Comparison of ENCODE assay signal across 8 cellular contexts in the genomic region with DNA sequence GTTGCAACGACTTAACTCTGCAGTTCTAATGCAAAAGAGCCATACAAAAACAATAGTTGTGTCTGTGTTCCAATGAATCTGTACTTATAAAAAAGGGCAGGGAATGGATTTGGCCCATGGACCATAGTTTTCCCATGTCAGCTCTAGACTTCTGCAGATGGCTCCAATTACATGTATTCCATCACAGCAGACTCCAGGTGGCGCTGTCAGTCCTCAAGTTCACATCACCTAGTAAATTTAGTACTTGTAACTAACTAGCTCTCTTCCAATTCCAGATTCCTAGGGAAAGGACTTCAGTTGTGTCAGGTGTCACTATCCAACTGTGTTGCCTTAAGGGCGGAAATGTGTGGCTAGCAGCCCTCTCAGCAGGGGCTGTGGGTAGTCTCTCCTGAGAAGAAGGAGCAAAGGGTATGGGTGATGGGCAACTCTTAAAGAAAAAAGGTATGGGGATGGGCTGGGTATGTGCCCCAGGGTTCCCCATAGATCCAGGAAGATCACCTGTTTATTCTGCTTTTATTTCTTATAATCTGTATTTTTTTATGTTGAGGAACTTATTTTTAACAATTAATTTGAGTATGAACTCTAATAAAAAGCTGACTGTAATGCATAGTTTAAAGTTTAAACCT. TPM values are rescaled to one million over a fixed set of nuclear protein-coding genes. Genes with fewer than 3 reads are reported as not detected.
A peak's percentile ranks its signal among the peaks of the same experiment; 100 is the strongest.
DNase-seq lines count a peak whose midpoint lies in the region; ATAC-seq and TF ChIP-seq lines count a peak whose summit lies in the region.

No MANE protein-coding gene starts in this region.

- H3K9ac ChIP-seq in KMS-11 = no peak overlapping the region

- CTCF ChIA-PET in activated naive CD4-positive, alpha-beta T cell treated with anti-CD3 and anti-CD28 coated beads for 36 hours (lab: Charles Lee) = interaction anchor here (0.7 to 3.2 kb wide), 32 partner anchors 9 to 528 kb away, joined by 3 to 28 read pairs (median 4); no protein-coding TSS in a partner anchor

- no peaks in the 10 kb centered on the region for H3K27me3 ChIP-seq in KMS-11 (ENCODE audit: insufficient read depth, low read depth)
- no peaks in the 10 kb centered on the region for H3K27me3 ChIP-seq in prostate gland (replicated peaks; ENCODE audit: insufficient read depth)
- no peaks in the 10 kb centered on the region for H3K27me3 ChIP-seq in aorta (ENCODE audit: control insufficient read depth in 1 of 2, insufficient read depth in 2 of 2, low read length in 1 of 2)

- H3K4me3 ChIP-seq in KMS-11 (IDR thresholded peaks at IDR 0.05; ENCODE audit: insufficient read depth, low read depth, low read length) (no peak overlapping the region), prostate gland (no peak overlapping the region), aorta (ENCODE audit: low read length in 2 of 2) (no peak overlapping the region), coronary artery (no peak overlapping the region)

- H3K4me1 Mint-ChIP-seq in activated naive CD4-positive, alpha-beta T cell treated with anti-CD3 and anti-CD28 coated beads for 36 hours (ENCODE audit: low read depth) = peaks cover 5% of the 10 kb centered on the region
- H3K4me1 Mint-ChIP-seq in glutamatergic neuron (ENCODE audit: low read depth, unreplicated experiment) = no peaks in the 10 kb centered on the region

- H3K9me3 Mint-ChIP-seq in activated naive CD4-positive, alpha-beta T cell treated with anti-CD3 and anti-CD28 coated beads for 36 hours = no peaks in the 10 kb centered on the region
- no peaks in the 10 kb centered on the region for H3K9me3 Mint-ChIP-seq in glutamatergic neuron (ENCODE audit: unreplicated experiment)

- TF ChIP-seq POLR2A in prostate gland (IDR thresholded peaks at IDR 0.05) = no peak

- no peaks in the 10 kb centered on the region for H3K27me3 Mint-ChIP-seq in activated naive CD4-positive, alpha-beta T cell treated with anti-CD3 and anti-CD28 coated beads for 36 hours (ENCODE audit: low read depth)
- H3K27me3 Mint-ChIP-seq in glutamatergic neuron (ENCODE audit: unreplicated experiment) = no peaks in the 10 kb centered on the region

- H3K4me1 ChIP-seq in KMS-11 (ENCODE audit: low read depth, poor library complexity, severe bottlenecking) = peaks cover 15% of the 10 kb centered on the region
- no peaks in the 10 kb centered on the region for H3K4me1 ChIP-seq in prostate gland (replicated peaks)
- no peaks in the 10 kb centered on the region for H3K4me1 ChIP-seq in aorta (ENCODE audit: control insufficient read depth in 1 of 2, insufficient read depth in 2 of 2, low read length in 2 of 2)

- no peaks in the 10 kb centered on the region for H3K79me2 ChIP-seq in KMS-11 (ENCODE audit: insufficient read depth, low read depth)

- peaks cover 13% of the 10 kb centered on the region for H3K36me3 Mint-ChIP-seq in activated naive CD4-positive, alpha-beta T cell treated with anti-CD3 and anti-CD28 coated beads for 36 hours (ENCODE audit: low read depth)
- no peaks in the 10 kb centered on the region for H3K36me3 Mint-ChIP-seq in glutamatergic neuron (ENCODE audit: unreplicated experiment)

- H3K4me3 Mint-ChIP-seq in activated naive CD4-positive, alpha-beta T cell treated with anti-CD3 and anti-CD28 coated beads for 36 hours = no peak overlapping the region
- H3K4me3 Mint-ChIP-seq in glutamatergic neuron (ENCODE audit: unreplicated experiment) = no peak overlapping the region

- no peak overlapping the region for H3K27ac ChIP-seq in KMS-11
- peak overlapping the region in 1 of 2 donors; percentile 17 for H3K27ac ChIP-seq in prostate gland
- no peak overlapping the region for H3K27ac ChIP-seq in aorta (ENCODE audit: low read depth in 1 of 2, low read length in 2 of 2)
- no peak overlapping the region for H3K27ac ChIP-seq in coronary artery

- DNase-seq in DMS 273 treated with DMSO at 0.1 percent for 48 hours (lab: John Stamatoyannopoulos, UW) (peak; percentile 19), SK-N-DZ (ENCODE audit: low spot score) (peak; percentile 49), glutamatergic neuron (peak; percentile 77), prostate gland (ENCODE audit: low spot score) (peak; percentile 67), aorta (peak; percentile 75 to 83), coronary artery (ENCODE audit: low spot score) (no peak)
- DNase-seq in activated naive CD4-positive, alpha-beta T cell treated with anti-CD3 and anti-CD28 coated beads for 36 hours = peak; percentile 86

- no peak overlapping the region for H3K4me2 ChIP-seq in KMS-11

- H4K20me1 ChIP-seq in KMS-11 (ENCODE audit: insufficient read depth) = no peaks in the 10 kb centered on the region

- peak; percentile 97 for TF ChIP-seq CTCF in KMS-11 (conservative IDR thresholded peaks at IDR 0.05; ENCODE audit: low read depth, low read length)
- peak; percentile 89 for TF ChIP-seq CTCF in glutamatergic neuron (IDR thresholded peaks at IDR 0.05; ENCODE audit: partially characterized antibody, unreplicated experiment)
- peak in 3 of 4 experiments; percentile 62 to 79 (median 62) for TF ChIP-seq CTCF in prostate gland (IDR thresholded peaks at IDR 0.05)
- no peak for TF ChIP-seq CTCF in coronary artery (IDR thresholded peaks at IDR 0.05)

- H2AFZ ChIP-seq in KMS-11 (ENCODE audit: low read depth) = no peak overlapping the region

- no peak for ATAC-seq in aorta (ENCODE audit: low FRiP score)

- H3K9me3 ChIP-seq in prostate gland (no peaks in the 10 kb centered on the region), aorta (ENCODE audit: control insufficient read depth, low read length) (no peaks in the 10 kb centered on the region)

- WGBS in prostate gland = 37% methylated on average over 3 of the region's 3 CpGs
- WGBS in aorta, 2 donors = 35 to 38% methylated on average over 3 of the region's 3 CpGs

- no peaks in the 10 kb centered on the region for H3K36me3 ChIP-seq in KMS-11 (ENCODE audit: insufficient read depth)
- no peaks in the 10 kb centered on the region for H3K36me3 ChIP-seq in prostate gland
- peaks cover 0 to 5% of the 10 kb centered on the region in 2 donors for H3K36me3 ChIP-seq in aorta (ENCODE audit: control insufficient read depth in 1 of 2, insufficient read depth in 2 of 2, low read length in 1 of 2)

- intact Hi-C loops in activated naive CD4-positive, alpha-beta T cell treated with anti-CD3 and anti-CD28 coated beads for 36 hours (cut with micrococcal nuclease) = loop anchor here (1.0 to 5.0 kb wide), 5 partner anchors 49 to 520 kb away; a partner anchor contains a TSS
- intact Hi-C loops in prostate gland (cut with DNase I) = no loop called here
- intact Hi-C loops in aorta (cut with DNase I) = loop anchor here in 1 of 2 donors (10.0 kb wide), 1 partner anchor 553 kb away; no protein-coding TSS in a partner anchor

- H3K27ac Mint-ChIP-seq in activated naive CD4-positive, alpha-beta T cell treated with anti-CD3 and anti-CD28 coated beads for 36 hours = no peak overlapping the region
- no peak overlapping the region for H3K27ac Mint-ChIP-seq in glutamatergic neuron (ENCODE audit: unreplicated experiment)

RNA-seq across cellular contexts. Expression of a gene that starts 36.2 kb away (rescaled TPM):
- polyA plus RNA-seq in SK-N-DZ (2014; cell fraction: cytosol; rRNA removed) = 24.3 and 26.2 TPM in 2 replicates
- polyA plus RNA-seq in SK-N-DZ (2014; cell fraction: nucleus; rRNA removed) = 47.1 and 51.8 TPM in 2 replicates
- total RNA-seq in activated naive CD4-positive, alpha-beta T cell treated with anti-CD3 and anti-CD28 coated beads for 36 hours = 10 to 100 TPM; 16.3 to 17.4 TPM
- total RNA-seq in glutamatergic neuron (ENCODE audit: unreplicated experiment) = 17.7 TPM
- 10 to 100 TPM; 26.7 to 63.8 TPM for total RNA-seq in prostate gland
- total RNA-seq in aorta = 10 to 100 TPM; 16.5 to 26.6 TPM
- polyA plus RNA-seq in aorta = 10 to 100 TPM in 1 of 2 donors, 1 to 10 TPM in 1; 5.8 to 61.4 TPM

RNA-seq across cellular contexts. Expression of a gene that starts 36.2 kb away (rescaled TPM):
- not detected in 2 replicates for polyA plus RNA-seq in SK-N-DZ (2014; cell fraction: cytosol; rRNA removed)
- not detected in 2 replicates for polyA plus RNA-seq in SK-N-DZ (2014; cell fraction: nucleus; rRNA removed)
- total RNA-seq in activated naive CD4-positive, alpha-beta T cell treated with anti-CD3 and anti-CD28 coated beads for 36 hours = under 1 TPM; 0.19 to 0.27 TPM
- total RNA-seq in glutamatergic neuron (ENCODE audit: unreplicated experiment) = not detected
- under 1 TPM in 1 of 2 donors, not detected in 1; 0.51 TPM for total RNA-seq in prostate gland
- not detected for total RNA-seq in aorta
- polyA plus RNA-seq in aorta = not detected
